ENCODE assay signal across 9 cellular contexts in genomic region chr6:14283600-14284235, GRCh38.
A peak's percentile ranks its signal among the peaks of the same experiment; 100 is the strongest.
DNase-seq lines count a peak whose midpoint lies in the region; ATAC-seq and TF ChIP-seq lines count a peak whose summit lies in the region.
"Had no signal": no experiment of that assay in that cellular context is flagged by ENCODE, and none has a peak within 500 bp of the region (broad histone marks: within the 10 kb centered on the region; RNA-seq: fewer than 3 reads in every experiment).

No MANE protein-coding gene starts in this region.

- no peaks in the 10 kb centered on the region for H3K4me1 ChIP-seq in BE2C
- H3K4me1 ChIP-seq in HCT116 (ENCODE audit: control insufficient read depth in 1 of 2, insufficient read depth in 2 of 2, low read length in 2 of 2) = peaks cover 13 to 31% of the 10 kb centered on the region in 2 experiments
- peaks cover 16% of the 10 kb centered on the region for H3K4me1 ChIP-seq in adipocyte (ENCODE audit: control insufficient read depth, insufficient read depth, low read length)
- H3K4me1 ChIP-seq in naive thymus-derived CD4-positive, alpha-beta T cell (ENCODE audit: control insufficient read depth in 2 of 2, insufficient read depth in 2 of 2, low read length in 2 of 2) = no peaks in the 10 kb centered on the region

- H3K9me3 ChIP-seq in BE2C (no peaks in the 10 kb centered on the region), HCT116 (ENCODE audit: control insufficient read depth in 1 of 2, insufficient read depth in 1 of 2, low read depth in 1 of 2, low read length in 2 of 2) (peaks cover 0 to 8% of the 10 kb centered on the region in 2 experiments; a peak in 1 of 4 replicates), adipocyte (ENCODE audit: control insufficient read depth, low read length) (peaks cover 6% of the 10 kb centered on the region)
- peaks cover 0 to 5% (median 0%) of the 10 kb centered on the region in 3 experiments for H3K9me3 ChIP-seq in naive thymus-derived CD4-positive, alpha-beta T cell (ENCODE audit: control insufficient read depth in 2 of 3, low read length in 3 of 3)

- H2AFZ ChIP-seq in HCT116 (ENCODE audit: low read depth, low read length, poor library complexity, severe bottlenecking) = no peak overlapping the region

- TF ChIP-seq CTCF in BE2C (IDR thresholded peaks at IDR 0.05; ENCODE audit: low read depth, low read length) (peak; percentile 33), HCT116 (IDR thresholded peaks at IDR 0.05 in 2 of 3, conservative IDR thresholded peaks at IDR 0.05 in 1 of 3; ENCODE audit: borderline replicate concordance in 1 of 3, insufficient read depth in 1 of 3, low read depth in 2 of 3, low read length in 2 of 3) (peak; percentile 15 to 31 (median 25); a peak in 3 of 6 replicates), lower leg skin (IDR thresholded peaks at IDR 0.05) (no peak)

- H3K36me3 ChIP-seq in BE2C = no peaks in the 10 kb centered on the region
- no peaks in the 10 kb centered on the region for H3K36me3 ChIP-seq in HCT116 (ENCODE audit: control insufficient read depth in 1 of 2, insufficient read depth in 2 of 2, low read length in 2 of 2)
- H3K36me3 ChIP-seq in adipocyte (ENCODE audit: control insufficient read depth, insufficient read depth, low read length, severe bottlenecking) = no peaks in the 10 kb centered on the region
- H3K36me3 ChIP-seq in naive thymus-derived CD4-positive, alpha-beta T cell (ENCODE audit: control insufficient read depth in 2 of 3, insufficient read depth in 3 of 3, low read length in 3 of 3) = no peaks in the 10 kb centered on the region

- peak; percentile 27; the same call in 1 of the 2 replicates for TF ChIP-seq RAD21 in HCT116 (IDR thresholded peaks at IDR 0.05; ENCODE audit: low read depth)

- 90 to 92% methylated on average over 12 of the region's 12 CpGs for WGBS in lower leg skin, 2 donors

- no peak overlapping the region for H3K27ac ChIP-seq in HCT116 (ENCODE audit: low read depth, low read length)
- no peak overlapping the region for H3K27ac ChIP-seq in naive thymus-derived CD4-positive, alpha-beta T cell (ENCODE audit: low read depth, low read length)

- H3K9me3 Mint-ChIP-seq in naive thymus-derived CD4-positive, alpha-beta T cell = peaks cover 0 to 7% (median 0%) of the 10 kb centered on the region in 11 donors

- CTCF ChIA-PET in HCT116 (lab: Charles Lee) = no interaction called here
- CTCF ChIA-PET in naive thymus-derived CD4-positive, alpha-beta T cell (lab: Charles Lee) = no interaction called here

- no peaks in the 10 kb centered on the region for H3K79me2 ChIP-seq in HCT116 (ENCODE audit: insufficient read depth, low read length)

- no peaks in the 10 kb centered on the region for H3K9me2 ChIP-seq in HCT116 (ENCODE audit: insufficient read depth)

- no peaks in the 10 kb centered on the region for H3K27me3 Mint-ChIP-seq in naive thymus-derived CD4-positive, alpha-beta T cell
- H3K27me3 Mint-ChIP-seq: effector memory CD8-positive, alpha-beta T cell had no signal

- ATAC-seq in HCT116 = no peak
- ATAC-seq in left lobe of liver = peak; percentile 95
- ATAC-seq in naive thymus-derived CD4-positive, alpha-beta T cell = no peak
- ATAC-seq: effector memory CD8-positive, alpha-beta T cell had no signal

- H3K4me3 Mint-ChIP-seq in naive thymus-derived CD4-positive, alpha-beta T cell = no peak overlapping the region
- H3K4me3 Mint-ChIP-seq: effector memory CD8-positive, alpha-beta T cell had no signal

- no peak overlapping the region for H3K9ac ChIP-seq in HCT116 (ENCODE audit: low read length)
- H3K9ac ChIP-seq in adipocyte (ENCODE audit: low read length) = no peak overlapping the region

- RAD21 ChIA-PET in HCT116 (lab: Charles Lee; ENCODE audit: low non-redundant PET in 1 of 2, low total read pairs in 2 of 2, uncharacterized antibody in 2 of 2, unreplicated experiment in 2 of 2) = no interaction called here

- DNase-seq in BE2C = no peak
- DNase-seq in HCT116 (ENCODE audit: low read depth, low spot score) = no peak
- peak; percentile 53 for DNase-seq in adipocyte (ENCODE audit: low read depth)
- DNase-seq in left lobe of liver (ENCODE audit: low spot score) = peak; percentile 61
- DNase-seq in naive thymus-derived CD4-positive, alpha-beta T cell = no peak
- no peak for DNase-seq in lower leg skin (ENCODE audit: low spot score in 2 of 2)
- no peak for DNase-seq in NCI-H774 (lab: John Stamatoyannopoulos, UW)
- DNase-seq: Calu3; effector memory CD8-positive, alpha-beta T cell had no signal

- POLR2A ChIA-PET in HCT116 (lab: Charles Lee) = no interaction called here
- POLR2A ChIA-PET in naive thymus-derived CD4-positive, alpha-beta T cell (lab: Charles Lee) = interaction anchor here (0.6 kb wide), 1 partner anchor 26 kb away, joined by 3 read pairs; no protein-coding TSS in a partner anchor

- H3K36me3 Mint-ChIP-seq in naive thymus-derived CD4-positive, alpha-beta T cell = peaks cover 0 to 6% (median 0%) of the 10 kb centered on the region in 5 donors

- H3K4me2 ChIP-seq in HCT116 (ENCODE audit: low read length) = no peak overlapping the region

- no peaks in the 10 kb centered on the region for H4K20me1 ChIP-seq in HCT116 (ENCODE audit: insufficient read depth)

- BruUV-seq in HCT116 (replicated peaks; lab: Mats Ljungman, UMichigan) = no TSS peak

- H3K27me3 ChIP-seq in BE2C (no peaks in the 10 kb centered on the region), HCT116 (ENCODE audit: insufficient read depth, low read length) (no peaks in the 10 kb centered on the region), adipocyte (replicated peaks; ENCODE audit: control insufficient read depth, insufficient read depth, low read length) (no peaks in the 10 kb centered on the region)
- no peaks in the 10 kb centered on the region for H3K27me3 ChIP-seq in naive thymus-derived CD4-positive, alpha-beta T cell (ENCODE audit: control insufficient read depth in 2 of 2, insufficient read depth in 2 of 2, low read length in 2 of 2)

- H3K4me3 ChIP-seq in BE2C (ENCODE audit: low read depth, low read length) = no peak overlapping the region
- H3K4me3 ChIP-seq in HCT116 (replicated peaks in 1 of 2; ENCODE audit: low read depth in 1 of 2, low read length in 2 of 2) = no peak overlapping the region
- H3K4me3 ChIP-seq in adipocyte (ENCODE audit: low read length) = no peak overlapping the region
- no peak overlapping the region for H3K4me3 ChIP-seq in naive thymus-derived CD4-positive, alpha-beta T cell (ENCODE audit: low read length)
- no peak overlapping the region for H3K4me3 ChIP-seq in lower leg skin (ENCODE audit: low read depth, poor library complexity, severe bottlenecking)

- peaks cover 0 to 10% (median 5%) of the 10 kb centered on the region in 7 donors for H3K4me1 Mint-ChIP-seq in naive thymus-derived CD4-positive, alpha-beta T cell

- H3K27ac Mint-ChIP-seq in naive thymus-derived CD4-positive, alpha-beta T cell = no peak overlapping the region
- H3K27ac Mint-ChIP-seq: effector memory CD8-positive, alpha-beta T cell had no signal

- TF ChIP-seq POLR2A in HCT116 (IDR thresholded peaks at IDR 0.05; ENCODE audit: borderline replicate concordance, extremely low read depth, insufficient read depth, insufficient read length) = no peak
- TF ChIP-seq POLR2A in lower leg skin (IDR thresholded peaks at IDR 0.05) = no peak

- intact Hi-C loops in HCT116 (cut with micrococcal nuclease) (no loop called here), lower leg skin (cut with DNase I; ENCODE audit: low total_unique reads) (no loop called here)
- intact Hi-C loops in naive thymus-derived CD4-positive, alpha-beta T cell (cut with micrococcal nuclease) = no loop called here

TF ChIP-seq in HCT116, 20 proteins besides CTCF, POLR2A, EP300 and RAD21:
- TF ChIP-seq ZNF274 (IDR thresholded peaks at IDR 0.05; ENCODE audit: low read depth, low read length) (no peak), CEBPB (IDR thresholded peaks at IDR 0.05; ENCODE audit: low read depth) (peak; percentile 71; the same call in 1 of the 2 replicates)

Comparison
In these comparisons a context has a peak if more than half of its experiments do, and no peak if none do; other contexts are left out.
1. DNase-seq: peak in adipocyte (single experiment) and left lobe of liver (single experiment); none in BE2C (single experiment), HCT116 (single experiment), naive thymus-derived CD4-positive, alpha-beta T cell (0 of 9), lower leg skin (0 of 2) and NCI-H774 (single experiment).
2. CTCF ChIP-seq: peak in BE2C (single experiment) and HCT116 (3 of 3); none in lower leg skin (0 of 3).